In the genomic region with DNA sequence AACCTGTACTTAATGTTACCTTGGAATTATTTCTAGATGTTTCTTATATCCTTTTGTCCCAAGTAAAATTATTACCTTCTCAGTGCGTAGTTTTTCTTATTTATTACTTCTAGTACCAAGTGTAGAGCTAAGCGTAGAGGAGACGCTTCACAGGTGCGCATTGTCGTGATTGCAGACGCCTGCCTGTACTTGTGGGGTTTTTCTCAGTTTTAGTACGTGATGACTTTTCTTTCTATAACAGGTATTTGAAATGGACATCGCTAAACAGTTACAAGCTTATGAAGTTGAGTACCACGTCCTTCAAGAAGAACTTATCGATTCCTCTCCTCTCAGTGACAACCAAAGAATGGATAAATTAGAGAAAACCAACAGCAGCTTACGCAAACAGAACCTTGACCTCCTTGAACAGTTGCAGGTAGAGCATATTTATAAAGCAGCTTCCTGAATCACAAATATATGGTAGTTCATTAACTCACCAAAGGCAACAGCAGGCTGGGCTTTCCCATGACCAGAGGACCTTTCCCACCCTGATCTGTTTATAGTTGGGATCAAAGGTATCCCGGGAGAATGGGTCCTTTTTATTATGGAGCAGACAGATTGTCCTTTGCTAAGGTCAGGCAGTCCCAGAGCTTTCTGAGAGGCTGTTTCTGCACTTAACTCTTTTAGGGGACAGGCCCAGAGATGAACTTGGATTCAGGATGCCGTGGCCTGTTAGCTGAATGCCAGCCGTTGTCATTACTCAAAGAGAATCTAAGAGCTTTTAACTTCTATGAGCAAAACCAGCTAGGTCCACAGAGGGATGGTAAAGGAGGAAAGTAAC, we compare ENCODE assay signal across 9 cellular contexts.
A peak's percentile ranks its signal among the peaks of the same experiment; 100 is the strongest.
DNase-seq lines count a peak whose midpoint lies in the region; ATAC-seq and TF ChIP-seq lines count a peak whose summit lies in the region.
"Had no signal": no experiment of that assay in that cellular context is flagged by ENCODE, and none has a peak within 500 bp of the region (broad histone marks: within the 10 kb centered on the region; RNA-seq: fewer than 3 reads in every experiment).

No MANE protein-coding gene starts in this region.

- no peaks in the 10 kb centered on the region for H3K27me3 ChIP-seq in Peyer's patch
- H3K27me3 ChIP-seq in gastrocnemius medialis: no peaks in the 10 kb centered on the region
- H3K27me3 ChIP-seq: ovary had no signal

- ATAC-seq in activated CD4-positive, alpha-beta T cell treated with anti-CD3 and anti-CD28 coated beads for 36 hours: no peak
- ATAC-seq in gastrocnemius medialis (no peak), GM19397 (IDR thresholded peaks at IDR 0.05; ENCODE audit: unreplicated experiment) (no peak)

- H3K4me3 Mint-ChIP-seq in activated CD4-positive, alpha-beta T cell treated with anti-CD3 and anti-CD28 coated beads for 36 hours: no peak overlapping the region
- H3K4me3 Mint-ChIP-seq in immature natural killer cell: peak overlapping the region; percentile 47 to 77 (median 70)

- no peaks in the 10 kb centered on the region for H3K9me3 Mint-ChIP-seq in activated CD4-positive, alpha-beta T cell treated with anti-CD3 and anti-CD28 coated beads for 36 hours (ENCODE audit: low read depth)
- H3K9me3 Mint-ChIP-seq in immature natural killer cell: no peaks in the 10 kb centered on the region

- DNase-seq in activated CD4-positive, alpha-beta T cell treated with anti-CD3 and anti-CD28 coated beads for 36 hours: no peak
- no peak for DNase-seq in activated CD4-positive, alpha-beta T cell treated with anti-CD3 and anti-CD28 coated beads for 4 hours
- DNase-seq in Peyer's patch: peak in 1 of 3 donors; percentile 76
- DNase-seq in immature natural killer cell: no peak
- no peak for DNase-seq in gastrocnemius medialis
- no peak for DNase-seq in posterior cingulate gyrus
- no peak for DNase-seq in NCI-H1694 (lab: John Stamatoyannopoulos, UW)

- H3K4me3 ChIP-seq in Peyer's patch (no peak overlapping the region), gastrocnemius medialis (no peak overlapping the region)
- H3K4me3 ChIP-seq: ovary had no signal

- H3K36me3 ChIP-seq in Peyer's patch (peaks cover 0 to 19% (median 0%) of the 10 kb centered on the region in 3 donors), gastrocnemius medialis (peaks cover 0 to 48% of the 10 kb centered on the region in 2 donors)
- H3K36me3 ChIP-seq: ovary had no signal

- peak overlapping the region in 3 of 4 donors; percentile 63 to 77 (median 71) for H3K27ac ChIP-seq in Peyer's patch
- peak overlapping the region in 3 of 4 donors; percentile 39 to 68 (median 60) for H3K27ac ChIP-seq in gastrocnemius medialis

- intact Hi-C loops in activated CD4-positive, alpha-beta T cell treated with anti-CD3 and anti-CD28 coated beads for 36 hours (cut with DNase I, micrococcal nuclease): loop anchor here (1.0 to 5.0 kb wide), 15 partner anchors 28 to 1741 kb away; a partner anchor contains a TSS
- intact Hi-C loops in gastrocnemius medialis (cut with DNase I; ENCODE audit: low total_unique reads): loop anchor here (10.0 kb wide), 1 partner anchor 68 kb away; no protein-coding TSS in a partner anchor
- intact Hi-C loops in posterior cingulate gyrus (cut with DNase I): no loop called here

- H3K27me3 Mint-ChIP-seq in activated CD4-positive, alpha-beta T cell treated with anti-CD3 and anti-CD28 coated beads for 36 hours: peaks cover 3% of the 10 kb centered on the region
- H3K27me3 Mint-ChIP-seq in immature natural killer cell (ENCODE audit: low read depth in 3 of 3): peaks cover 10 to 22% (median 21%) of the 10 kb centered on the region in 3 donors

- TF ChIP-seq CTCF in Peyer's patch (IDR thresholded peaks at IDR 0.05): peak in 2 of 6 experiments; percentile 25 to 29
- no peak for TF ChIP-seq CTCF in gastrocnemius medialis (IDR thresholded peaks at IDR 0.05 in 4 of 5, conservative IDR thresholded peaks at IDR 0.05 in 1 of 5)

- peak overlapping the region; percentile 69 for H3K27ac Mint-ChIP-seq in activated CD4-positive, alpha-beta T cell treated with anti-CD3 and anti-CD28 coated beads for 36 hours
- H3K27ac Mint-ChIP-seq in immature natural killer cell: peak overlapping the region; percentile 97 to 98 (median 98)

- H3K4me1 Mint-ChIP-seq in activated CD4-positive, alpha-beta T cell treated with anti-CD3 and anti-CD28 coated beads for 36 hours: peaks cover 70% of the 10 kb centered on the region
- H3K4me1 Mint-ChIP-seq in immature natural killer cell: peaks cover 64 to 67% of the 10 kb centered on the region in 2 donors

- CTCF ChIA-PET in activated CD4-positive, alpha-beta T cell treated with anti-CD3 and anti-CD28 coated beads for 36 hours (lab: Charles Lee): interaction anchor here (0.5 to 3.0 kb wide), 14 partner anchors 20 to 628 kb away, joined by 3 to 21 read pairs (median 5); no protein-coding TSS in a partner anchor

- H3K4me1 ChIP-seq in Peyer's patch (peaks cover 0 to 52% (median 18%) of the 10 kb centered on the region in 4 donors), gastrocnemius medialis (peaks cover 0 to 5% of the 10 kb centered on the region in 2 donors)

- TF ChIP-seq POLR2A in Peyer's patch (IDR thresholded peaks at IDR 0.05) (no peak), gastrocnemius medialis (IDR thresholded peaks at IDR 0.05) (no peak)

- in situ Hi-C loops in gastrocnemius medialis (cut with MboI; ENCODE audit: low sequenced_read_pairs in 4 of 4): no loop called here

- H3K36me3 Mint-ChIP-seq in activated CD4-positive, alpha-beta T cell treated with anti-CD3 and anti-CD28 coated beads for 36 hours (ENCODE audit: low read depth): peaks cover 47% of the 10 kb centered on the region
- peaks cover 23 to 42% (median 34%) of the 10 kb centered on the region in 3 donors for H3K36me3 Mint-ChIP-seq in immature natural killer cell

- POLR2A ChIA-PET in activated CD4-positive, alpha-beta T cell treated with anti-CD3 and anti-CD28 coated beads for 36 hours (lab: Charles Lee): interaction anchor here (0.6 to 2.3 kb wide), 7 partner anchors 26 to 817 kb away, joined by 3 to 21 read pairs (median 8); no protein-coding TSS in a partner anchor

- H3K9me3 ChIP-seq in Peyer's patch (no peaks in the 10 kb centered on the region), gastrocnemius medialis (no peaks in the 10 kb centered on the region)
- H3K9me3 ChIP-seq: ovary had no signal
